In the genomic region with DNA sequence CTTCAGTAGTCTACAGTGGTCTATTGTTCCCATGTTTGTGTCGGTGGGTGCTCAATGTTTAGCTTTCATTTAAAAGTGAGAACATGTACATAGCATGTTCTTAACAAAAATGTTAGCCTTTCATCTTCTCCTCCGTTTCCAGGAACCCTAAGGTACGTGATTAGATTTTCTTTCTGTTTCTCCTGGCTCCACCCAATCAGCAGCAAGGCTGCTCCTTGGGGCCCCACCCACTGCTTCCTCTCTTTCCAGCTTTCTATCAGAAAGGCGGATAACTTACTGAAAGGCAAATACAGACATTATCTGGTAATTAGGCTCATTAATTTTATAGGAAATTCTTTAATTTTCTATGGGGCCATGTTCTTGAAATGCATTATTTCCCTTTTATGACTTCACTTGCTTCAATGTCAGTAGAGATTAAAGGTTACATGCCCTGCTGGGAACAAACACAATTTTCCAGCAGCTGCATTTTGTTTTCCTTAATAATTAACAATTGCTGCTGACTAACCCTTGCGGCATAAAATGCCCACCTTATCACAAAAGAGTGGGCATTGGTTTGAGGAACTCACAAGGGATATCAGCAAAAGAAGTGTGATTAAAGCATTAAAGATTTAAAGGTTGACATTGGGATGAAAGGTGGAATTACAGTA, we compare ENCODE assay signal across 31 cellular contexts.
DNase-seq lines count a peak whose midpoint lies in the region; ATAC-seq, FAIRE-seq and TF ChIP-seq lines count a peak whose summit lies in the region.
"Had no signal": no experiment of that assay in that cellular context is flagged by ENCODE, and none has a peak within 500 bp of the region (broad histone marks: within the 10 kb centered on the region; RNA-seq: fewer than 3 reads in every experiment).

No MANE protein-coding gene starts in this region.

- H3K18ac ChIP-seq in mesenchymal stem cell (ENCODE audit: low read depth in 1 of 2, low read length in 2 of 2) = no peak overlapping the region

- ATAC-seq in A549 (peak in 1 of 2 experiments; percentile 62; a peak in 2 of 6 replicates), HG03108 (IDR thresholded peaks at IDR 0.05; ENCODE audit: unreplicated experiment) (no peak)
- ATAC-seq: activated T-helper 17 cell treated with anti-CD3 and anti-CD28 coated beads, Interleukin-2, amount 50 U/mL, for 72 hours; left lung; naive thymus-derived CD8-positive, alpha-beta T cell had no signal

- POLR2A ChIA-PET in A549 (lab: Yijun Ruan, JAX) = no interaction called here

- H3K4me1 ChIP-seq in A549 = peaks cover 23% of the 10 kb centered on the region
- peaks cover 0 to 7% of the 10 kb centered on the region in 2 donors for H3K4me1 ChIP-seq in duodenal mucosa (ENCODE audit: control insufficient read depth in 1 of 2, insufficient read depth in 2 of 2, low read length in 2 of 2)
- H3K4me1 ChIP-seq in mesenchymal stem cell (ENCODE audit: control insufficient read depth, insufficient read depth, low read depth, low read length) = no peaks in the 10 kb centered on the region
- H3K4me1 ChIP-seq: colonic mucosa, esophagus squamous epithelium, left lung had no signal

- no peak for TF ChIP-seq POLR2A in A549 (IDR thresholded peaks at IDR 0.05; ENCODE audit: low read length)

- H3K36me3 ChIP-seq in duodenal mucosa (ENCODE audit: control insufficient read depth in 1 of 2, insufficient read depth in 2 of 2, low read length in 2 of 2) (no peaks in the 10 kb centered on the region), mesenchymal stem cell (ENCODE audit: control insufficient read depth in 1 of 2, insufficient read depth in 2 of 2, low read depth in 1 of 2, low read length in 2 of 2) (no peaks in the 10 kb centered on the region)
- H3K36me3 ChIP-seq: colonic mucosa, esophagus squamous epithelium, left lung had no signal

- H3K4me2 ChIP-seq in A549 (peak overlapping the region; percentile 51), mesenchymal stem cell (ENCODE audit: low read length, poor library complexity, severe bottlenecking) (peak overlapping the region; percentile 16)
- H3K4me2 ChIP-seq: KMS-11 had no signal

- H3K79me1 ChIP-seq in mesenchymal stem cell (replicated peaks; ENCODE audit: low read length, poor library complexity, severe bottlenecking) = no peaks in the 10 kb centered on the region

- H3K27ac ChIP-seq in A549 (peak overlapping the region; percentile 54 to 68), duodenal mucosa (ENCODE audit: low read depth, low read length) (no peak overlapping the region), mesenchymal stem cell (ENCODE audit: low read length, poor library complexity, severe bottlenecking) (peak overlapping the region; percentile 22)
- H3K27ac ChIP-seq: colonic mucosa, esophagus squamous epithelium, KMS-11, left lung, skin epidermis had no signal

- peaks cover 11% of the 10 kb centered on the region for H3K9me3 Mint-ChIP-seq in mesothelial cell of epicardium
- H3K9me3 Mint-ChIP-seq: activated CD4-positive, alpha-beta memory T cell treated with anti-CD3 and anti-CD28 coated beads for 36 hours; activated T-helper 17 cell treated with anti-CD3 and anti-CD28 coated beads, Interleukin-2, amount 50 U/mL, for 72 hours had no signal

- H3K9me3 ChIP-seq in A549 (no peaks in the 10 kb centered on the region), duodenal mucosa (ENCODE audit: control insufficient read depth in 1 of 2, low read length in 2 of 2) (no peaks in the 10 kb centered on the region), mesenchymal stem cell (ENCODE audit: control insufficient read depth, low read length) (no peaks in the 10 kb centered on the region)
- H3K9me3 ChIP-seq: colonic mucosa, esophagus squamous epithelium, left lung had no signal

- no peak overlapping the region for H2BK12ac ChIP-seq in mesenchymal stem cell (ENCODE audit: low read length in 2 of 2)

- H2AFZ ChIP-seq in mesenchymal stem cell (ENCODE audit: low read depth, low read length) = no peak overlapping the region

- no peak overlapping the region for H3K14ac ChIP-seq in mesenchymal stem cell (ENCODE audit: low read length in 2 of 2)

- H2BK120ac ChIP-seq in mesenchymal stem cell (ENCODE audit: low read depth, low read length) = no peak overlapping the region

- no peak overlapping the region for H2AK5ac ChIP-seq in mesenchymal stem cell (ENCODE audit: low read length, severe bottlenecking)

- H3K9ac ChIP-seq in duodenal mucosa (ENCODE audit: low read depth in 1 of 2, low read length in 2 of 2) (no peak overlapping the region), mesenchymal stem cell (ENCODE audit: low read length) (no peak overlapping the region)
- H3K9ac ChIP-seq: KMS-11 had no signal

- no peak overlapping the region for H3K27ac Mint-ChIP-seq in mesothelial cell of epicardium
- H3K27ac Mint-ChIP-seq: activated CD4-positive, alpha-beta memory T cell treated with anti-CD3 and anti-CD28 coated beads for 36 hours; activated T-helper 17 cell treated with anti-CD3 and anti-CD28 coated beads, Interleukin-2, amount 50 U/mL, for 72 hours; CD8-positive, alpha-beta memory T cell; naive thymus-derived CD8-positive, alpha-beta T cell had no signal

- H3K4me3 Mint-ChIP-seq in mesothelial cell of epicardium = no peak overlapping the region
- H3K4me3 Mint-ChIP-seq: activated CD4-positive, alpha-beta memory T cell treated with anti-CD3 and anti-CD28 coated beads for 36 hours; activated T-helper 17 cell treated with anti-CD3 and anti-CD28 coated beads, Interleukin-2, amount 50 U/mL, for 72 hours; CD8-positive, alpha-beta memory T cell; naive thymus-derived CD8-positive, alpha-beta T cell had no signal

- H3K23ac ChIP-seq in mesenchymal stem cell (ENCODE audit: low read length in 2 of 2) = no peak overlapping the region

- H4K91ac ChIP-seq in mesenchymal stem cell (ENCODE audit: low read length) = no peak overlapping the region

- no peak overlapping the region for H2BK15ac ChIP-seq in mesenchymal stem cell (ENCODE audit: low read depth, poor library complexity, severe bottlenecking)

- H3K4me1 Mint-ChIP-seq in mesothelial cell of epicardium = peaks cover 3% of the 10 kb centered on the region
- H3K4me1 Mint-ChIP-seq: activated T-helper 17 cell treated with anti-CD3 and anti-CD28 coated beads, Interleukin-2, amount 50 U/mL, for 72 hours; naive thymus-derived CD8-positive, alpha-beta T cell had no signal

- CTCF ChIA-PET in A549 (lab: Yijun Ruan, JAX) = no interaction called here

- H3K27me3 ChIP-seq in duodenal mucosa (ENCODE audit: control insufficient read depth in 1 of 2, insufficient read depth in 2 of 2, low read length in 2 of 2) (no peaks in the 10 kb centered on the region), mesenchymal stem cell (ENCODE audit: control insufficient read depth in 1 of 2, insufficient read depth in 1 of 2, low read length in 2 of 2) (no peaks in the 10 kb centered on the region)
- H3K27me3 ChIP-seq: colonic mucosa, esophagus squamous epithelium, left lung had no signal

- 57% methylated on average over 5 of the region's 5 CpGs for WGBS in A549 (ENCODE audit: missing lambda C conversion rate)
- 96% methylated on average over 4 of the region's 5 CpGs for WGBS in mesenchymal stem cell

- H3K4me3 ChIP-seq in A549 = 0 out of 3 replicates have a peak overlapping the region, but pooled peaks have one; percentile 14
- H3K4me3 ChIP-seq in duodenal mucosa (ENCODE audit: low read depth in 1 of 2, low read length in 2 of 2) = peak overlapping the region; percentile 64 to 67
- H3K4me3 ChIP-seq in mesenchymal stem cell (ENCODE audit: insufficient read depth in 1 of 2, low read depth in 1 of 2, low read length in 2 of 2) = no peak overlapping the region
- H3K4me3 ChIP-seq: colonic mucosa, esophagus squamous epithelium, left lung, skin epidermis had no signal

- TF ChIP-seq CTCF in A549 (IDR thresholded peaks at IDR 0.05) (no peak), GM20000 (IDR thresholded peaks at IDR 0.05; ENCODE audit: extremely low read depth, missing control alignments) (no peak), mesothelial cell of epicardium (IDR thresholded peaks at IDR 0.05; ENCODE audit: unreplicated experiment) (no peak)

- no peak for TF ChIP-seq RAD21 in A549 (conservative IDR thresholded peaks at IDR 0.05 in 1 of 2, IDR thresholded peaks at IDR 0.05 in 1 of 2)

- no peak for FAIRE-seq in A549 (lab: Jason Lieb, UNC)
- FAIRE-seq: A204.1, bronchial epithelial cell, TTC549 had no signal

- H3K27me3 Mint-ChIP-seq in mesothelial cell of epicardium (ENCODE audit: low read depth) = no peaks in the 10 kb centered on the region
- H3K27me3 Mint-ChIP-seq: activated CD4-positive, alpha-beta memory T cell treated with anti-CD3 and anti-CD28 coated beads for 36 hours had no signal

- TF ChIP-seq EP300 in A549 (IDR thresholded peaks at IDR 0.05) = no peak

- no peak overlapping the region for H2BK5ac ChIP-seq in mesenchymal stem cell (ENCODE audit: low read depth, low read length, poor library complexity, severe bottlenecking)

- DNase-seq in A549 (ENCODE audit: low read depth in 1 of 2, low spot score in 1 of 2) = no peak
- peak; percentile 10 for DNase-seq in HuH-7 (ENCODE audit: low spot score)
- DNase-seq in mesenchymal stem cell = no peak
- DNase-seq in GM20000 (ENCODE audit: low spot score) = no peak
- no peak for DNase-seq in mucosa of gallbladder (ENCODE audit: low spot score)
- no peak for DNase-seq in mesothelial cell of epicardium (ENCODE audit: low spot score in 2 of 2, unreplicated experiment in 2 of 2)
- DNase-seq: activated CD4-positive, alpha-beta memory T cell treated with anti-CD3 and anti-CD28 coated beads for 36 hours; activated CD4-positive, CD25-positive, alpha-beta regulatory T cell treated with anti-CD3 and anti-CD28 coated beads, Interleukin-2, amount 50 U/mL, for 72 hours; activated CD8-positive, alpha-beta memory T cell treated with anti-CD3 and anti-CD28 coated beads, Interleukin-2, amount 50 U/mL, for 48 hours; activated naive CD4-positive, alpha-beta T cell treated with anti-CD3 and anti-CD28 coated beads, Interleukin-2, amount 50 U/mL, for 16 hours; CD8-positive, alpha-beta memory T cell; colonic mucosa; DMS153; effector memory CD4-positive, alpha-beta T cell; esophagus squamous epithelium; foreskin melanocyte; left lung; naive thymus-derived CD8-positive, alpha-beta T cell; NCI-H1694 treated with DMSO at 0.1 percent for 48 hours; NCI-H69; nucleus accumbens; stimulated activated CD4-positive, alpha-beta T cell treated with anti-CD3 and anti-CD28 coated beads, Interleukin-2, amount 100 ng/mL, for 24 hours; trophoblast cell had no signal

- no peak overlapping the region for H3K4ac ChIP-seq in mesenchymal stem cell (ENCODE audit: low read depth in 1 of 2, low read length in 2 of 2)

- H3K36me3 Mint-ChIP-seq in mesothelial cell of epicardium = no peaks in the 10 kb centered on the region
- H3K36me3 Mint-ChIP-seq: activated CD4-positive, alpha-beta memory T cell treated with anti-CD3 and anti-CD28 coated beads for 36 hours; naive thymus-derived CD8-positive, alpha-beta T cell had no signal

- no peak overlapping the region for H4K8ac ChIP-seq in mesenchymal stem cell (ENCODE audit: low read length)

Comparison
In these comparisons a context has a peak if more than half of its experiments do, and no peak if none do; other contexts are left out.
1. H3K4me3 ChIP-seq: peak in A549 (single experiment) and duodenal mucosa (2 of 2); none in mesenchymal stem cell (0 of 2).